ENCODE assay signal across 9 cellular contexts in the genomic region with DNA sequence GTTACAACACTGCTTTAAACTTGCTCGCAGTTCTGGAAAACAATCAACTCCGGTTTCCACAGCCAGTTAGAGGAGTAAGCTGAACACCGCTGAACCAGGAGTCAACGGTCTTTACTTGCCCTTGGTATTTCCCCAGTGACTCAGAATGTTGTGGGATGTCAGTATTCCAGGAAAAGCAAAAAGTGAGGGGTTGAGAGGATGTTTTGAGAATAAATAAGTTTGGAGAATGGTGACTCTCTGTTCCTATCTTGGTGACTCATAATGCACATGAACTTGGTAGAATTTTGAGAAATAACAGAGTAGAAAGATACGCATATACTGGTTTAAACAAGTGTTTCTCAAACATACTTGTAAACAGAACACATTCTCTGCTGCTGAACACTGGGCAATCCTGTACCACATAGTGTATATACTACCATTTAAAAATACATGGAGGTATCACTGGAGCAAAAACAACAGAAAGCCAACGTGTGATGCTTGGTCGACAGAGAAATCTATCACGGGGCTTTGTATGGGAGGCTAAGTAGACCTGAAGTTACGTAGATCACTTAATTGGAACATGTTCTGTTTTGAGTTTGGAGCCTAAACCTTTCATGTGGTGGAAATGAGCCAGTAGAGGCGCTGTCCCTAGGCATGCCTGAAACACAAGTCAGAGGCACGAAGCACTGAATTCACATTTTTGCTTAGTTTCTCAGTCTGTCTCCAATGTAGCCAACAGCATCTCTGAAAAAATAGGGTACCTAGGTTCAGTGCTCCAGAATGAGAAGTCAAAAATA.
DNase-seq lines count a peak whose midpoint lies in the region; ATAC-seq and TF ChIP-seq lines count a peak whose summit lies in the region.
"Had no signal": no experiment of that assay in that cellular context is flagged by ENCODE, and none has a peak within 500 bp of the region (broad histone marks: within the 10 kb centered on the region; RNA-seq: fewer than 3 reads in every experiment).

No MANE protein-coding gene starts in this region.

- peaks cover 31% of the 10 kb centered on the region for H3K4me1 Mint-ChIP-seq in activated T-helper 1 cell treated with anti-CD3 and anti-CD28 coated beads, Interleukin-12 subunit alpha, Interleukin-12 subunit beta, Interleukin-2, Interleukin-4 antibody, amounts not matched to agents 30 ng/mL and 10 ng/mL and 1 ng/mL, durations not matched to agents 14 hours and 24 hours and 36 hours (ENCODE audit: low read depth)

- H3K27ac ChIP-seq in right atrium auricular region (peak overlapping the region; percentile 19 to 52), stomach (peak overlapping the region; percentile 54 to 74 (median 71))

- intact Hi-C loops in activated T-helper 1 cell treated with anti-CD3 and anti-CD28 coated beads, Interleukin-12 subunit alpha, Interleukin-12 subunit beta, Interleukin-2, Interleukin-4 antibody, amounts not matched to agents 30 ng/mL and 10 ng/mL and 1 ng/mL, durations not matched to agents 14 hours and 24 hours and 36 hours (cut with micrococcal nuclease) = loop anchor here (1.0 to 5.0 kb wide), 6 partner anchors 95 to 1138 kb away; no protein-coding TSS in a partner anchor
- intact Hi-C loops in stomach (cut with DNase I; ENCODE audit: low total_unique reads) = no loop called here

- DNase-seq in DMS53 (lab: John Stamatoyannopoulos, UW) (peak; percentile 30), DMS53 treated with DMSO at 0.1 percent for 48 hours (lab: John Stamatoyannopoulos, UW; ENCODE audit: unreplicated experiment) (no peak), right atrium auricular region (ENCODE audit: low spot score) (no peak), stomach (no peak), NCI-H82 treated with DMSO at 0.1 percent for 48 hours (lab: John Stamatoyannopoulos, UW; ENCODE audit: unreplicated experiment) (no peak), ecto neural progenitor cell (ENCODE audit: low spot score) (no peak)
- DNase-seq in activated T-helper 1 cell treated with anti-CD3 and anti-CD28 coated beads, Interleukin-12 subunit alpha, Interleukin-12 subunit beta, Interleukin-2, Interleukin-4 antibody, amounts not matched to agents 30 ng/mL and 10 ng/mL and 1 ng/mL, durations not matched to agents 14 hours and 24 hours and 36 hours (ENCODE audit: low spot score) = no peak
- DNase-seq: T-helper 9 cell had no signal

- 74 to 82% (median 77%) methylated on average over 11 of the region's 11 CpGs for WGBS in stomach, 5 donors

- no peak for TF ChIP-seq POLR2A in stomach (IDR thresholded peaks at IDR 0.05)

- H3K36me3 ChIP-seq in right atrium auricular region (no peaks in the 10 kb centered on the region), stomach (no peaks in the 10 kb centered on the region)

- no peaks in the 10 kb centered on the region for H3K36me3 Mint-ChIP-seq in activated T-helper 1 cell treated with anti-CD3 and anti-CD28 coated beads, Interleukin-12 subunit alpha, Interleukin-12 subunit beta, Interleukin-2, Interleukin-4 antibody, amounts not matched to agents 30 ng/mL and 10 ng/mL and 1 ng/mL, durations not matched to agents 14 hours and 24 hours and 36 hours (ENCODE audit: low read depth)

- TF ChIP-seq EP300 in stomach (IDR thresholded peaks at IDR 0.05) = no peak

- peak overlapping the region; percentile 45 for H3K4me3 Mint-ChIP-seq in activated T-helper 1 cell treated with anti-CD3 and anti-CD28 coated beads, Interleukin-12 subunit alpha, Interleukin-12 subunit beta, Interleukin-2, Interleukin-4 antibody, amounts not matched to agents 30 ng/mL and 10 ng/mL and 1 ng/mL, durations not matched to agents 14 hours and 24 hours and 36 hours

- no peak for ATAC-seq in HG02798 (IDR thresholded peaks at IDR 0.05; ENCODE audit: poor library complexity, unreplicated experiment)

- H3K4me1 ChIP-seq in right atrium auricular region (no peaks in the 10 kb centered on the region), stomach (peaks cover 0 to 6% (median 0%) of the 10 kb centered on the region in 4 donors)

- H3K9me3 Mint-ChIP-seq in activated T-helper 1 cell treated with anti-CD3 and anti-CD28 coated beads, Interleukin-12 subunit alpha, Interleukin-12 subunit beta, Interleukin-2, Interleukin-4 antibody, amounts not matched to agents 30 ng/mL and 10 ng/mL and 1 ng/mL, durations not matched to agents 14 hours and 24 hours and 36 hours = no peaks in the 10 kb centered on the region

- TF ChIP-seq CTCF in right atrium auricular region (IDR thresholded peaks at IDR 0.05) = no peak
- no peak for TF ChIP-seq CTCF in stomach (IDR thresholded peaks at IDR 0.05)

- H3K27me3 ChIP-seq in right atrium auricular region (no peaks in the 10 kb centered on the region), stomach (no peaks in the 10 kb centered on the region)

- no peak overlapping the region for H3K4me3 ChIP-seq in right atrium auricular region
- H3K4me3 ChIP-seq in stomach = no peak overlapping the region

- peak overlapping the region; percentile 76 for H3K27ac Mint-ChIP-seq in activated T-helper 1 cell treated with anti-CD3 and anti-CD28 coated beads, Interleukin-12 subunit alpha, Interleukin-12 subunit beta, Interleukin-2, Interleukin-4 antibody, amounts not matched to agents 30 ng/mL and 10 ng/mL and 1 ng/mL, durations not matched to agents 14 hours and 24 hours and 36 hours

- no peaks in the 10 kb centered on the region for H3K27me3 Mint-ChIP-seq in activated T-helper 1 cell treated with anti-CD3 and anti-CD28 coated beads, Interleukin-12 subunit alpha, Interleukin-12 subunit beta, Interleukin-2, Interleukin-4 antibody, amounts not matched to agents 30 ng/mL and 10 ng/mL and 1 ng/mL, durations not matched to agents 14 hours and 24 hours and 36 hours (ENCODE audit: insufficient read depth)

- H3K9me3 ChIP-seq in right atrium auricular region (no peaks in the 10 kb centered on the region), stomach (no peaks in the 10 kb centered on the region)
